Comparison of ENCODE assay signal across 23 cellular contexts in genomic region chr1:23784846-23785245, GRCh38.
"Had no signal": no experiment of that assay in that cellular context is flagged by ENCODE, and none has a peak within 500 bp of the region (broad histone marks: within the 10 kb centered on the region; RNA-seq: fewer than 3 reads in every experiment).

No MANE protein-coding gene starts in this region.

- H3K27ac Mint-ChIP-seq: activated naive CD4-positive, alpha-beta T cell treated with anti-CD3 and anti-CD28 coated beads, Interleukin-2, amount 50 U/mL, for 72 hours; activated T-cell treated with anti-CD3 and anti-CD28 coated beads, Interleukin-2, amount 50 U/mL, for 24 hours had no signal

- DNase-seq: activated CD4-positive, alpha-beta T cell treated with anti-CD3 and anti-CD28 coated beads for 48 hours; activated CD4-positive, alpha-beta T cell treated with anti-CD3 and anti-CD28 coated beads, Interleukin-2, amount 50 U/mL, for 48 hours; activated CD8-positive, alpha-beta memory T cell treated with anti-CD3 and anti-CD28 coated beads, Interleukin-2, amount 50 U/mL, for 48 hours; activated gamma-delta T cell treated with Interleukin-2 at 50 U/mL for 16 hours; activated T-cell treated with anti-CD3 and anti-CD28 coated beads, Interleukin-2, amount 50 U/mL, for 24 hours; central memory CD4-positive, alpha-beta T cell; dermis blood vessel endothelial cell; effector CD4-positive, alpha-beta T cell; esophagus squamous epithelium; left lung; mesenchymal stem cell; nucleus accumbens; pancreas; stimulated activated CD4-positive, alpha-beta T cell treated with anti-CD3 and anti-CD28 coated beads, Interleukin-15, amount 100 ng/mL, for 24 hours; stimulated activated CD4-positive, alpha-beta T cell treated with anti-CD3 and anti-CD28 coated beads, Interleukin-2, amount 100 ng/mL, for 24 hours; stimulated activated naive CD4-positive, alpha-beta T cell had no signal

- H3K4me3 Mint-ChIP-seq: activated T-cell treated with anti-CD3 and anti-CD28 coated beads, Interleukin-2, amount 50 U/mL, for 24 hours; naive thymus-derived CD8-positive, alpha-beta T cell; neural crest cell had no signal

- H3K27me3 Mint-ChIP-seq: activated T-cell treated with anti-CD3 and anti-CD28 coated beads, Interleukin-2, amount 50 U/mL, for 24 hours; naive thymus-derived CD8-positive, alpha-beta T cell had no signal

- ATAC-seq: activated naive CD4-positive, alpha-beta T cell treated with anti-CD3 and anti-CD28 coated beads, Interleukin-2, amount 50 U/mL, for 72 hours; left lung; lower lobe of right lung; naive thymus-derived CD8-positive, alpha-beta T cell; pancreas had no signal

- H3K27ac ChIP-seq: breast epithelium, esophagus squamous epithelium, lower lobe of right lung, pancreas, right atrium auricular region, suprapubic skin had no signal

- H3K9me3 Mint-ChIP-seq: activated naive CD4-positive, alpha-beta T cell treated with anti-CD3 and anti-CD28 coated beads, Interleukin-2, amount 50 U/mL, for 72 hours; activated T-cell treated with anti-CD3 and anti-CD28 coated beads, Interleukin-2, amount 50 U/mL, for 24 hours; naive thymus-derived CD8-positive, alpha-beta T cell; neural crest cell had no signal
